Comparison of ENCODE assay signal across 8 cellular contexts in genomic region chr4:42656736-42656985, GRCh38. TPM values are rescaled to one million over a fixed set of nuclear protein-coding genes. Genes with fewer than 3 reads are reported as not detected.
A peak's percentile ranks its signal among the peaks of the same experiment; 100 is the strongest.
DNase-seq lines count a peak whose midpoint lies in the region; ATAC-seq and TF ChIP-seq lines count a peak whose summit lies in the region.

No MANE protein-coding gene starts in this region.

- no peak for TF ChIP-seq POLR2A in esophagus muscularis mucosa (IDR thresholded peaks at IDR 0.05; ENCODE audit: low read depth)

- peak overlapping the region; percentile 76; the same call in 1 of the 2 replicates for H3K9ac ChIP-seq in ES-I3 (ENCODE audit: low read depth, low read length)

- no CpG with 5 or more reads among the region's 31 CpGs for WGBS in esophagus muscularis mucosa

- H3K4me1 ChIP-seq in ES-I3 (ENCODE audit: insufficient read depth, low read length) (peaks cover 5% of the 10 kb centered on the region), Panc1 (ENCODE audit: control insufficient read depth, insufficient read depth, low read length) (no peaks in the 10 kb centered on the region; the same call in 1 of the 2 replicates), esophagus muscularis mucosa (peaks cover 31 to 38% (median 34%) of the 10 kb centered on the region in 4 donors)

- peaks cover 22% of the 10 kb centered on the region for H3K27me3 Mint-ChIP-seq in progenitor cell of endocrine pancreas

- no peak for TF ChIP-seq CTCF in Panc1 (IDR thresholded peaks at IDR 0.05)
- no peak for TF ChIP-seq CTCF in esophagus muscularis mucosa (IDR thresholded peaks at IDR 0.05)
- TF ChIP-seq CTCF in progenitor cell of endocrine pancreas (IDR thresholded peaks at IDR 0.05; ENCODE audit: unreplicated experiment): peak; percentile 4

- POLR2A ChIA-PET in Panc1 (lab: Charles Lee): no interaction called here

- ATAC-seq in Panc1: no peak; the same call in 1 of the 2 replicates
- ATAC-seq in activated CD4-positive, CD25-positive, alpha-beta regulatory T cell treated with anti-CD3 and anti-CD28 coated beads, Interleukin-2, amount 50 U/mL, for 24 hours: no peak
- no peak for ATAC-seq in GM18858 (IDR thresholded peaks at IDR 0.05; ENCODE audit: unreplicated experiment)
- ATAC-seq in GM19463 (IDR thresholded peaks at IDR 0.05; ENCODE audit: unreplicated experiment): no peak

- peak overlapping the region; percentile 88 for H3K4me3 Mint-ChIP-seq in progenitor cell of endocrine pancreas (ENCODE audit: low read depth)

- in situ Hi-C loops in Panc1 (cut with HindIII; ENCODE audit: low pct_unique_long_range_greater_than_20kb, low sequenced_read_pairs): no loop called here

- intact Hi-C loops in Panc1 (cut with micrococcal nuclease; ENCODE audit: unreplicated experiment) (no loop called here), esophagus muscularis mucosa (cut with DNase I) (no loop called here)

- no peaks in the 10 kb centered on the region for H3K27me3 ChIP-seq in Panc1 (ENCODE audit: control insufficient read depth, insufficient read depth, low read length)
- H3K27me3 ChIP-seq in esophagus muscularis mucosa: no peaks in the 10 kb centered on the region

- peaks cover 5% of the 10 kb centered on the region for H3K9me3 Mint-ChIP-seq in progenitor cell of endocrine pancreas (ENCODE audit: low read depth)

- H3K9me3 ChIP-seq in ES-I3 (ENCODE audit: control insufficient read depth, insufficient read depth, low read length): no peaks in the 10 kb centered on the region
- H3K9me3 ChIP-seq in Panc1 (ENCODE audit: control insufficient read depth, insufficient read depth, low read depth, low read length): no peaks in the 10 kb centered on the region
- H3K9me3 ChIP-seq in esophagus muscularis mucosa: no peaks in the 10 kb centered on the region

- no peak for TF ChIP-seq EP300 in esophagus muscularis mucosa (IDR thresholded peaks at IDR 0.05)

- no peak overlapping the region for H3K27ac Mint-ChIP-seq in progenitor cell of endocrine pancreas

- peaks cover 2% of the 10 kb centered on the region for H3K36me3 Mint-ChIP-seq in progenitor cell of endocrine pancreas (ENCODE audit: insufficient read depth)

- DNase-seq in Panc1 (ENCODE audit: low read depth, low spot score) (no peak), esophagus muscularis mucosa (ENCODE audit: extremely low spot score) (no peak), progenitor cell of endocrine pancreas (ENCODE audit: low spot score, unreplicated experiment) (no peak), DMS79 treated with DMSO at 0.1 percent for 48 hours (lab: John Stamatoyannopoulos, UW) (no peak)

- peaks cover 20% of the 10 kb centered on the region for H3K4me1 Mint-ChIP-seq in progenitor cell of endocrine pancreas (ENCODE audit: low read depth)

- H3K4me3 ChIP-seq in Panc1 (ENCODE audit: low read depth in 2 of 2, low read length in 2 of 2): peak overlapping the region; percentile 57 to 59
- H3K4me3 ChIP-seq in esophagus muscularis mucosa: peak overlapping the region; percentile 85 to 95 (median 91)

- H3K27ac ChIP-seq in Panc1 (ENCODE audit: low read length): no peak overlapping the region
- H3K27ac ChIP-seq in esophagus muscularis mucosa (replicated peaks in 1 of 4): peak overlapping the region; percentile 68 to 89 (median 82)

- no TSS peak for BruUV-seq in Panc1 (replicated peaks; lab: Mats Ljungman, UMichigan)

- CTCF ChIA-PET in Panc1 (lab: Charles Lee): no interaction called here

- H3K36me3 ChIP-seq in ES-I3 (ENCODE audit: insufficient read depth, low read length) (no peaks in the 10 kb centered on the region), Panc1 (ENCODE audit: control insufficient read depth, insufficient read depth, low read length) (no peaks in the 10 kb centered on the region), esophagus muscularis mucosa (no peaks in the 10 kb centered on the region)

RNA-seq across cellular contexts. Expression of gene ATP8A1, which starts 0.2 kb away (rescaled TPM):
- total RNA-seq in Panc1 (2021; ENCODE audit: unreplicated experiment) (0.80 TPM), esophagus muscularis mucosa (10 to 100 TPM in 1 of 4 donors, 1 to 10 TPM in 3; 6.2 to 10.8 (median 7.1) TPM), progenitor cell of endocrine pancreas (13.7 and 14.6 TPM in 2 replicates)
- 0.24 TPM for polyA plus RNA-seq in Panc1 (2012; ENCODE audit: insufficient read length)
